25 cellular contexts compared by ENCODE assay signal in the genomic region with DNA sequence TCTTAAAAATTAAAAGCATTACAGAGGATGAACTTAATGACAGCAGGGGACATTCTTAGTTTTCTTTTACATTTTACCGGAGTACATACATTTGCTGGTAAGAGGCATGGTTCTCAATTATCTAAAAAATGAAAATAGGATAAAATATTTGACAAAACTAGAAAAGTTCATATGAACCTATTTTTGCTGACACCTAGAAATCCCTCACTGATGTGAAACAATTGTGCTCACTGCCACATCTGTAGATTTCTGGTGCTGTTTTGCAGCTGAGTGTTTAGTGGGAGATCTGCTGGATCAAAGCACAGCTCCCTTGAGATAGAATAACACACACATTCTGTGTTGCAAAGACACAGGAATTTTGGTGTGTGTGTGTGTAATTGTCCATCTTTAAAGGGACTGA.
DNase-seq lines count a peak whose midpoint lies in the region; ATAC-seq, FAIRE-seq and TF ChIP-seq lines count a peak whose summit lies in the region.
"Had no signal": no experiment of that assay in that cellular context is flagged by ENCODE, and none has a peak within 500 bp of the region (broad histone marks: within the 10 kb centered on the region; RNA-seq: fewer than 3 reads in every experiment).

No MANE protein-coding gene starts in this region.

- POLR2A ChIA-PET in HepG2 (lab: Yijun Ruan, JAX), result no interaction called here
- POLR2A ChIA-PET in endothelial cell of umbilical vein (lab: Charles Lee), result no interaction called here

- H3K9me1 ChIP-seq in endothelial cell of umbilical vein (replicated peaks; ENCODE audit: control insufficient read depth, extremely low read depth, insufficient read depth, low read length), result no peaks in the 10 kb centered on the region

- H3K27me3 ChIP-seq in HepG2 (ENCODE audit: control insufficient read depth in 1 of 2, insufficient read depth in 2 of 2, low read length in 2 of 2) (no peaks in the 10 kb centered on the region), right lobe of liver (no peaks in the 10 kb centered on the region), endothelial cell of umbilical vein (ENCODE audit: control insufficient read depth in 2 of 2, insufficient read depth in 2 of 2, low read length in 2 of 2) (no peaks in the 10 kb centered on the region)
- H3K27me3 ChIP-seq: BE2C; BLaER1 treated with 17β-estradiol and CSF1 and Interleukin-3, amounts not matched to agents 10 nM and 100 nM had no signal

- DNase-seq in HepG2 (ENCODE audit: low spot score) (no peak), right lobe of liver (no peak), T-helper 17 cell (no peak), endothelial cell of umbilical vein (ENCODE audit: low read depth, low spot score) (no peak), DMS153 treated with DMSO at 0.1 percent for 48 hours (lab: John Stamatoyannopoulos, UW; ENCODE audit: unreplicated experiment) (no peak)
- DNase-seq: ACHN; AML-193; BE2C; CD4-positive, alpha-beta T cell; CD8-positive, alpha-beta memory T cell; DMS 273 treated with DMSO at 0.1 percent for 48 hours; DMS53; DMS79 treated with DMSO at 0.1 percent for 48 hours; GF-D8; GOT3; HFFc6 had no signal

- H2AFZ ChIP-seq in HepG2 (ENCODE audit: low read length) (no peak overlapping the region), endothelial cell of umbilical vein (ENCODE audit: low read depth, low read length) (no peak overlapping the region)

- intact Hi-C loops in HepG2 (cut with micrococcal nuclease; ENCODE audit: unreplicated experiment), result no loop called here
- intact Hi-C loops in right lobe of liver (cut with DNase I), result no loop called here
- intact Hi-C loops in endothelial cell of umbilical vein (cut with micrococcal nuclease), result no loop called here

- H3K4me1 ChIP-seq in HepG2 (ENCODE audit: insufficient read depth, low read length) (no peaks in the 10 kb centered on the region), right lobe of liver (no peaks in the 10 kb centered on the region), endothelial cell of umbilical vein (ENCODE audit: control insufficient read depth, extremely low read depth, insufficient read depth, low read length) (no peaks in the 10 kb centered on the region)
- H3K4me1 ChIP-seq: BE2C; BLaER1 treated with 17β-estradiol and CSF1 and Interleukin-3, amounts not matched to agents 10 nM and 100 nM; HAP-1 had no signal

- 0% methylated on average over 1 of the region's 1 CpG for WGBS in HepG2 (ENCODE audit: low lambda C conversion rate)
- WGBS in right lobe of liver (ENCODE audit: insufficient coverage, low coverage, low lambda C conversion rate, missing lambda C conversion rate), result 87% methylated on average over 1 of the region's 1 CpG

- H4K20me1 ChIP-seq in HepG2 (ENCODE audit: insufficient read depth, low read length) (no peaks in the 10 kb centered on the region), endothelial cell of umbilical vein (replicated peaks; ENCODE audit: control insufficient read depth, extremely low read depth, insufficient read depth, low read length) (no peaks in the 10 kb centered on the region)
- H4K20me1 ChIP-seq: BLaER1 treated with 17β-estradiol and CSF1 and Interleukin-3, amounts not matched to agents 10 nM and 100 nM had no signal

- peaks cover 15% of the 10 kb centered on the region for H3K4me1 Mint-ChIP-seq in T-helper 17 cell
- H3K4me1 Mint-ChIP-seq: CD14-positive monocyte had no signal

- H3K27me3 Mint-ChIP-seq in T-helper 17 cell, result no peaks in the 10 kb centered on the region
- H3K27me3 Mint-ChIP-seq: CD4-positive, alpha-beta T cell had no signal

- no peak for TF ChIP-seq RAD21 in HepG2 (CRISPR knock-in tag; IDR thresholded peaks at IDR 0.05)

- peak overlapping the region; percentile 88 for H3K27ac Mint-ChIP-seq in T-helper 17 cell
- H3K27ac Mint-ChIP-seq: CD14-positive monocyte; CD4-positive, alpha-beta T cell; HFFc6 had no signal

- no peak overlapping the region for H3K27ac ChIP-seq in HepG2 (ENCODE audit: extremely low read length, insufficient read depth, low read length)
- H3K27ac ChIP-seq in right lobe of liver, result no peak overlapping the region
- H3K27ac ChIP-seq in endothelial cell of umbilical vein (ENCODE audit: insufficient read depth, low read depth, low read length), result no peak overlapping the region
- H3K27ac ChIP-seq: 22Rv1; BLaER1 treated with 17β-estradiol and CSF1 and Interleukin-3, amounts not matched to agents 10 nM and 100 nM had no signal

- TF ChIP-seq EP300 in HepG2 (IDR thresholded peaks at IDR 0.05; ENCODE audit: low read depth in 2 of 2, low read length in 2 of 2) (no peak), HepG2 (CRISPR knock-in tag; IDR thresholded peaks at IDR 0.05; ENCODE audit: borderline replicate concordance) (no peak)

- BruUV-seq in HepG2 (replicated peaks; lab: Mats Ljungman, UMichigan), result no TSS peak
- no TSS peak for BruUV-seq in endothelial cell of umbilical vein (replicated peaks; lab: Mats Ljungman, UMichigan)

- H3K36me3 ChIP-seq in HepG2 (replicated peaks in 1 of 2; ENCODE audit: control insufficient read depth in 1 of 2, insufficient read depth in 2 of 2, low read length in 2 of 2) (no peaks in the 10 kb centered on the region), right lobe of liver (no peaks in the 10 kb centered on the region), endothelial cell of umbilical vein (ENCODE audit: control insufficient read depth in 2 of 2, extremely low read depth in 1 of 2, insufficient read depth in 2 of 2, low read length in 2 of 2) (no peaks in the 10 kb centered on the region)
- H3K36me3 ChIP-seq: BE2C; BLaER1 treated with 17β-estradiol and CSF1 and Interleukin-3, amounts not matched to agents 10 nM and 100 nM; HAP-1 had no signal

- no peak overlapping the region for H3K4me3 ChIP-seq in HepG2 (replicated peaks in 1 of 3; ENCODE audit: insufficient read depth in 1 of 3, low read depth in 2 of 3, low read length in 3 of 3)
- no peak overlapping the region for H3K4me3 ChIP-seq in right lobe of liver
- no peak overlapping the region for H3K4me3 ChIP-seq in endothelial cell of umbilical vein (replicated peaks in 1 of 3; ENCODE audit: insufficient read depth in 1 of 3, low read depth in 1 of 3, low read length in 3 of 3)
- H3K4me3 ChIP-seq: BLaER1 treated with 17β-estradiol and CSF1 and Interleukin-3, amounts not matched to agents 10 nM and 100 nM; HAP-1 had no signal

- TF ChIP-seq CTCF in HepG2 (CRISPR knock-in tag; IDR thresholded peaks at IDR 0.05), result no peak
- no peak for TF ChIP-seq CTCF in right lobe of liver (IDR thresholded peaks at IDR 0.05)
- no peak for TF ChIP-seq CTCF in endothelial cell of umbilical vein (IDR thresholded peaks at IDR 0.05; ENCODE audit: extremely low read depth in 1 of 2, insufficient read depth in 1 of 2, low read depth in 1 of 2, low read length in 2 of 2)

- FAIRE-seq in HepG2 (lab: Jason Lieb, UNC) (no peak), endothelial cell of umbilical vein (lab: Jason Lieb, UNC) (peak; percentile 50)
- FAIRE-seq: A204.1, GM12892, GM19239, H54 had no signal

- ATAC-seq in HepG2 (no peak), right lobe of liver (no peak), T-helper 17 cell (no peak), HG03095 (IDR thresholded peaks at IDR 0.05; ENCODE audit: unreplicated experiment) (no peak)

- H3K9ac ChIP-seq in HepG2 (ENCODE audit: insufficient read depth, low read depth, low read length), result no peak overlapping the region
- H3K9ac ChIP-seq in endothelial cell of umbilical vein (replicated peaks; ENCODE audit: extremely low read depth, insufficient read depth, low read length), result no peak overlapping the region
- H3K9ac ChIP-seq: BLaER1 treated with 17β-estradiol and CSF1 and Interleukin-3, amounts not matched to agents 10 nM and 100 nM had no signal

- CTCF ChIA-PET in HepG2 (lab: Yijun Ruan, JAX; ENCODE audit: low intra/inter-chr PET ratio, low total read pairs), result no interaction called here
- CTCF ChIA-PET in endothelial cell of umbilical vein (lab: Charles Lee), result interaction anchor here (1.5 to 3.0 kb wide), 2 partner anchors 10 to 12 kb away, joined by 5 to 9 read pairs; no protein-coding TSS in a partner anchor

- in situ Hi-C loops in HepG2 (cut with HindIII; ENCODE audit: extremely low pct_ligation_motif_present, low pct_unique_long_range_greater_than_20kb), result no loop called here

- no peak overlapping the region for H3K4me3 Mint-ChIP-seq in T-helper 17 cell
- H3K4me3 Mint-ChIP-seq: CD14-positive monocyte; CD4-positive, alpha-beta T cell; CD8-positive, alpha-beta memory T cell; HFFc6 had no signal

- H3K36me3 Mint-ChIP-seq in T-helper 17 cell (ENCODE audit: low read depth), result peaks cover 14% of the 10 kb centered on the region
- H3K36me3 Mint-ChIP-seq: CD14-positive monocyte had no signal

- dilution Hi-C loops in endothelial cell of umbilical vein (cut with MboI; ENCODE audit: extremely low pct_ligation_motif_present, low sequenced_read_pairs), result no loop called here

- no peaks in the 10 kb centered on the region for H3K79me2 ChIP-seq in HepG2 (ENCODE audit: insufficient read depth, low read length)
- no peaks in the 10 kb centered on the region for H3K79me2 ChIP-seq in endothelial cell of umbilical vein (ENCODE audit: control insufficient read depth, insufficient read depth, low read length)

- H3K4me2 ChIP-seq in HepG2 (ENCODE audit: low read depth, low read length) (no peak overlapping the region), endothelial cell of umbilical vein (ENCODE audit: insufficient read depth, low read length) (no peak overlapping the region)
- H3K4me2 ChIP-seq: BLaER1 treated with 17β-estradiol and CSF1 and Interleukin-3, amounts not matched to agents 10 nM and 100 nM had no signal

- TF ChIP-seq POLR2A in HepG2 (IDR thresholded peaks at IDR 0.05; ENCODE audit: insufficient read depth in 1 of 2, low read depth in 2 of 2, low read length in 2 of 2), result no peak
- TF ChIP-seq POLR2A in right lobe of liver (IDR thresholded peaks at IDR 0.05), result no peak
- no peak for TF ChIP-seq POLR2A in endothelial cell of umbilical vein (IDR thresholded peaks at IDR 0.05; ENCODE audit: low read depth, low read length)

- H3K9me3 ChIP-seq in HepG2 (ENCODE audit: low read length) (no peaks in the 10 kb centered on the region), right lobe of liver (no peaks in the 10 kb centered on the region), T-helper 17 cell (ENCODE audit: control insufficient read depth, low read length, poor library complexity, severe bottlenecking) (peaks cover 5% of the 10 kb centered on the region), endothelial cell of umbilical vein (replicated peaks; ENCODE audit: control insufficient read depth, insufficient read depth, low read length) (no peaks in the 10 kb centered on the region)
- H3K9me3 ChIP-seq: BE2C, HAP-1 had no signal

TF ChIP-seq in endothelial cell of umbilical vein, 7 proteins besides CTCF, POLR2A, EP300 and RAD21 (continues in another document):
- TF ChIP-seq GATA2 (IDR thresholded peaks at IDR 0.05; ENCODE audit: insufficient read depth, insufficient read length, low read depth, low read length) (no peak), FOS (IDR thresholded peaks at IDR 0.05; ENCODE audit: borderline replicate concordance, insufficient read depth, low read length) (no peak), MYC (IDR thresholded peaks at IDR 0.05; ENCODE audit: low read depth, low read length) (no peak), EZH2 (IDR thresholded peaks at IDR 0.05; ENCODE audit: borderline replicate concordance, low read depth, low read length, severe bottlenecking) (no peak), POLR2AphosphoS5 (IDR thresholded peaks at IDR 0.05; ENCODE audit: insufficient read depth, low read depth, low read length) (no peak), JUN (IDR thresholded peaks at IDR 0.05; ENCODE audit: borderline replicate concordance, insufficient read depth, insufficient read length, low read depth) (no peak)
